8 cellular contexts compared by ENCODE assay signal in genomic region chr18:12911025-12911927, GRCh38. TPM values are rescaled to one million over a fixed set of nuclear protein-coding genes. Genes with fewer than 3 reads are reported as not detected.
DNase-seq lines count a peak whose midpoint lies in the region; ATAC-seq, FAIRE-seq and TF ChIP-seq lines count a peak whose summit lies in the region.

No MANE protein-coding gene starts in this region.

- H3K4me2 ChIP-seq in HepG2 (ENCODE audit: low read depth, low read length) = peak overlapping the region; percentile 64

- no peak for TF ChIP-seq POLR2A in HepG2 (IDR thresholded peaks at IDR 0.05; ENCODE audit: insufficient read depth in 1 of 2, low read depth in 2 of 2, low read length in 2 of 2)

- in situ Hi-C loops in HepG2 (cut with HindIII; ENCODE audit: extremely low pct_ligation_motif_present, low pct_unique_long_range_greater_than_20kb) = no loop called here

- no peak for FAIRE-seq in HepG2 (lab: Jason Lieb, UNC)

- peaks cover 3 to 14% of the 10 kb centered on the region in 2 donors for H3K4me1 ChIP-seq in ascending aorta
- H3K4me1 ChIP-seq in HepG2 (ENCODE audit: insufficient read depth, low read length) = peaks cover 17% of the 10 kb centered on the region

- H3K27ac ChIP-seq in ascending aorta = no peak overlapping the region
- H3K27ac ChIP-seq in HepG2 (ENCODE audit: extremely low read length, insufficient read depth, low read length) = no peak overlapping the region

- H3K36me3 ChIP-seq in ascending aorta (no peaks in the 10 kb centered on the region), HepG2 (replicated peaks in 1 of 2; ENCODE audit: control insufficient read depth in 1 of 2, insufficient read depth in 2 of 2, low read length in 2 of 2) (no peaks in the 10 kb centered on the region)

- H4K20me1 ChIP-seq in HepG2 (ENCODE audit: insufficient read depth, low read length) = no peaks in the 10 kb centered on the region

- no peak for TF ChIP-seq CTCF in ascending aorta (IDR thresholded peaks at IDR 0.05)
- TF ChIP-seq CTCF in HepG2 (CRISPR knock-in tag; IDR thresholded peaks at IDR 0.05) = no peak

- no peaks in the 10 kb centered on the region for H3K79me2 ChIP-seq in HepG2 (ENCODE audit: insufficient read depth, low read length)

- H3K4me3 ChIP-seq in ascending aorta (peak overlapping the region; percentile 14 to 57), HepG2 (replicated peaks in 1 of 3; ENCODE audit: insufficient read depth in 1 of 3, low read depth in 2 of 3, low read length in 3 of 3) (peak overlapping the region; percentile 8 to 33 (median 30); a peak in 4 of 6 replicates)

- H3K9ac ChIP-seq in HepG2 (ENCODE audit: insufficient read depth, low read depth, low read length) = peak overlapping the region; percentile 19; the same call in 1 of the 2 replicates

- H2AFZ ChIP-seq in HepG2 (ENCODE audit: low read length) = no peak overlapping the region

- DNase-seq in T-helper 1 cell (peak in 4 of 5 donors; percentile 16 to 46 (median 34)), ascending aorta (ENCODE audit: low spot score in 2 of 2) (no peak), HepG2 (ENCODE audit: low spot score) (no peak), NCI-H82 treated with DMSO at 0.1 percent for 48 hours (lab: John Stamatoyannopoulos, UW; ENCODE audit: unreplicated experiment) (no peak), NCI-H2227 (lab: John Stamatoyannopoulos, UW; ENCODE audit: unreplicated experiment) (no peak), T1000 (lab: John Stamatoyannopoulos, UW) (no peak)
- DNase-seq in stimulated activated CD8-positive, alpha-beta memory T cell treated with anti-CD3 and anti-CD28 coated beads, Interleukin-15, amount 100 ng/mL, for 48 hours (ENCODE audit: low read depth in 2 of 2) = peak; percentile 42 to 48

- CTCF ChIA-PET in HepG2 (lab: Yijun Ruan, JAX; ENCODE audit: low intra/inter-chr PET ratio, low total read pairs) = no interaction called here

- no peak for TF ChIP-seq RAD21 in HepG2 (CRISPR knock-in tag; IDR thresholded peaks at IDR 0.05)

- POLR2A ChIA-PET in HepG2 (lab: Yijun Ruan, JAX) = interaction anchor here (0.6 kb wide), 1 partner anchor 28 kb away, joined by 3 read pairs; no protein-coding TSS in a partner anchor

- 62% methylated on average over 26 of the region's 75 CpGs for WGBS in HepG2 (ENCODE audit: low lambda C conversion rate)

- TF ChIP-seq EP300 in HepG2 (IDR thresholded peaks at IDR 0.05; ENCODE audit: low read depth in 2 of 2, low read length in 2 of 2) (no peak), HepG2 (CRISPR knock-in tag; IDR thresholded peaks at IDR 0.05; ENCODE audit: borderline replicate concordance) (no peak)

- BruUV-seq in HepG2 (replicated peaks; lab: Mats Ljungman, UMichigan) = no TSS peak

- H3K27me3 ChIP-seq in ascending aorta (peaks cover 4% of the 10 kb centered on the region), HepG2 (ENCODE audit: control insufficient read depth in 1 of 2, insufficient read depth in 2 of 2, low read length in 2 of 2) (peaks cover 1 to 19% of the 10 kb centered on the region in 2 experiments; a peak in 3 of 5 replicates)

- ATAC-seq in HepG2 = peak; percentile 58
- ATAC-seq in GM19324 (IDR thresholded peaks at IDR 0.05; ENCODE audit: low FRiP score, unreplicated experiment) = no peak

- intact Hi-C loops in ascending aorta (cut with DNase I) = no loop called here
- intact Hi-C loops in HepG2 (cut with micrococcal nuclease; ENCODE audit: unreplicated experiment) = no loop called here

- no peaks in the 10 kb centered on the region for H3K9me3 ChIP-seq in ascending aorta
- peaks cover 9% of the 10 kb centered on the region; the same call in 1 of the 2 replicates for H3K9me3 ChIP-seq in HepG2 (ENCODE audit: low read length)

TF ChIP-seq in HepG2, 621 proteins besides CTCF, POLR2A, EP300 and RAD21 (continues in another document):
- TF ChIP-seq ZBTB38 (CRISPR knock-in tag; IDR thresholded peaks at IDR 0.05) = peak; percentile 51; the same call in 1 of the 2 replicates
- TF ChIP-seq DZIP1 (CRISPR knock-in tag; IDR thresholded peaks at IDR 0.05) = 0 out of 2 replicates have a peak, but pooled peaks have one; percentile 33
- TF ChIP-seq ZFY (CRISPR knock-in tag; IDR thresholded peaks at IDR 0.05) = peak; percentile 42; the same call in 1 of the 2 replicates
- no peak for TF ChIP-seq NFYB (CRISPR knock-in tag; IDR thresholded peaks at IDR 0.05)
- TF ChIP-seq MAX (IDR thresholded peaks at IDR 0.05) = peak; percentile 37; the same call in 1 of the 2 replicates
- 0 out of 2 replicates have a peak, but pooled peaks have one; percentile 35 for TF ChIP-seq PHF8 (CRISPR knock-in tag; IDR thresholded peaks at IDR 0.05)

RNA-seq across cellular contexts. Expression of gene PTPN2, which starts 27.2 kb away (rescaled TPM):
- total RNA-seq in ascending aorta (81.8 TPM), HepG2 (2016; rRNA removed; fragmentation: Illumina TruSeq; extraction: Trizol) (41.5 and 50.4 TPM in 2 replicates)
- total RNA-seq in HepG2 (2016; cell fraction: cytosol; rRNA removed; fragmentation: Illumina TruSeq; extraction: Trizol; ENCODE audit: low read depth) = 49.3 and 52.6 TPM in 2 replicates
- 38.4 and 56.0 TPM in 2 replicates for total RNA-seq in HepG2 (2016; cell fraction: insoluble cytoplasmic fraction; rRNA removed; fragmentation: Illumina TruSeq; extraction: Trizol)
- total RNA-seq in HepG2 (2016; cell fraction: membrane; rRNA removed; fragmentation: Illumina TruSeq; extraction: Trizol) = 51.7 and 54.4 TPM in 2 replicates
- total RNA-seq in HepG2 (2016; cell fraction: nucleus; rRNA removed; fragmentation: Illumina TruSeq; extraction: Trizol) = 26.0 and 29.7 TPM in 2 replicates
- 19.0 and 24.9 TPM in 2 replicates for polyA plus RNA-seq in HepG2 (2011; rRNA removed)
- polyA plus RNA-seq in HepG2 (2011; cell fraction: cytosol; rRNA removed) = 10.2 and 14.5 TPM in 2 replicates
- 11.5 and 12.9 TPM in 2 replicates for polyA plus RNA-seq in HepG2 (2011; cell fraction: nucleus; rRNA removed)
- polyA plus RNA-seq in HepG2 (2012) = 22.1 and 25.7 TPM in 2 replicates
- 32.5 and 35.5 TPM in 2 replicates for polyA plus RNA-seq in HepG2 (2016; cell fraction: cytosol; fragmentation: Illumina TruSeq; extraction: Trizol; ENCODE audit: low read depth)
- 63.2 and 65.8 TPM in 2 replicates for polyA plus RNA-seq in HepG2 (2016; cell fraction: insoluble cytoplasmic fraction; fragmentation: Illumina TruSeq; extraction: Trizol; ENCODE audit: low read depth)
- 42.7 and 43.8 TPM in 2 replicates for polyA plus RNA-seq in HepG2 (2016; cell fraction: membrane; fragmentation: Illumina TruSeq; extraction: Trizol; ENCODE audit: low read depth)
- 42.7 and 47.1 TPM in 2 replicates for polyA plus RNA-seq in HepG2 (2016; cell fraction: nucleus; fragmentation: Illumina TruSeq; extraction: Trizol; ENCODE audit: insufficient read depth, low read depth)
- polyA minus RNA-seq in HepG2 (2011; rRNA and poly(A)+ RNA removed; ENCODE audit: low replicate concordance) = 15.3 and 15.9 TPM in 2 replicates
- 19.2 and 19.3 TPM in 2 replicates for polyA minus RNA-seq in HepG2 (2011; cell fraction: cytosol; rRNA and poly(A)+ RNA removed)
- 31.0 and 33.9 TPM in 2 replicates for polyA minus RNA-seq in HepG2 (2011; cell fraction: nucleus; rRNA and poly(A)+ RNA removed)

RNA-seq across cellular contexts. Expression of gene SEH1L, which starts 36.5 kb away (rescaled TPM):
- total RNA-seq in ascending aorta (16.3 TPM), HepG2 (2016; rRNA removed; fragmentation: Illumina TruSeq; extraction: Trizol) (59.6 and 96.2 TPM in 2 replicates)
- total RNA-seq in HepG2 (2016; cell fraction: cytosol; rRNA removed; fragmentation: Illumina TruSeq; extraction: Trizol; ENCODE audit: low read depth) = 17.4 and 19.2 TPM in 2 replicates
- 55.1 and 101 TPM in 2 replicates for total RNA-seq in HepG2 (2016; cell fraction: insoluble cytoplasmic fraction; rRNA removed; fragmentation: Illumina TruSeq; extraction: Trizol)
- total RNA-seq in HepG2 (2016; cell fraction: membrane; rRNA removed; fragmentation: Illumina TruSeq; extraction: Trizol) = 36.0 and 39.4 TPM in 2 replicates
- 46.1 and 50.8 TPM in 2 replicates for total RNA-seq in HepG2 (2016; cell fraction: nucleus; rRNA removed; fragmentation: Illumina TruSeq; extraction: Trizol)
- polyA plus RNA-seq in HepG2 (2011; rRNA removed) = 43.3 and 63.5 TPM in 2 replicates
- polyA plus RNA-seq in HepG2 (2011; cell fraction: cytosol; rRNA removed) = 32.3 and 38.9 TPM in 2 replicates
- polyA plus RNA-seq in HepG2 (2011; cell fraction: nucleus; rRNA removed) = 36.4 and 40.5 TPM in 2 replicates
- 26.8 and 30.0 TPM in 2 replicates for polyA plus RNA-seq in HepG2 (2012)
- 6.6 and 7.4 TPM in 2 replicates for polyA plus RNA-seq in HepG2 (2016; cell fraction: cytosol; fragmentation: Illumina TruSeq; extraction: Trizol; ENCODE audit: low read depth)
- 76.8 and 84.1 TPM in 2 replicates for polyA plus RNA-seq in HepG2 (2016; cell fraction: insoluble cytoplasmic fraction; fragmentation: Illumina TruSeq; extraction: Trizol; ENCODE audit: low read depth)
- 13.7 and 15.5 TPM in 2 replicates for polyA plus RNA-seq in HepG2 (2016; cell fraction: membrane; fragmentation: Illumina TruSeq; extraction: Trizol; ENCODE audit: low read depth)
- 57.0 and 57.1 TPM in 2 replicates for polyA plus RNA-seq in HepG2 (2016; cell fraction: nucleus; fragmentation: Illumina TruSeq; extraction: Trizol; ENCODE audit: insufficient read depth, low read depth)
- 83.0 and 125 TPM in 2 replicates for polyA minus RNA-seq in HepG2 (2011; rRNA and poly(A)+ RNA removed; ENCODE audit: low replicate concordance)
- 49.3 and 51.1 TPM in 2 replicates for polyA minus RNA-seq in HepG2 (2011; cell fraction: cytosol; rRNA and poly(A)+ RNA removed)
- polyA minus RNA-seq in HepG2 (2011; cell fraction: nucleus; rRNA and poly(A)+ RNA removed) = 70.4 and 83.0 TPM in 2 replicates

Comparison
In these comparisons a context has a peak if more than half of its experiments do, and no peak if none do; other contexts are left out.
1. DNase-seq: peak in T-helper 1 cell (4 of 5) and stimulated activated CD8-positive, alpha-beta memory T cell treated with anti-CD3 and anti-CD28 coated beads, Interleukin-15, amount 100 ng/mL, for 48 hours (2 of 2); none in ascending aorta (0 of 2), HepG2 (single experiment), NCI-H82 treated with DMSO at 0.1 percent for 48 hours (single experiment), NCI-H2227 (single experiment) and T1000 (single experiment).